Comparison of ENCODE assay signal across 14 cellular contexts in genomic region chr19:42143341-42144234, GRCh38. TPM values are rescaled to one million over a fixed set of nuclear protein-coding genes. Genes with fewer than 3 reads are reported as not detected.
DNase-seq lines count a peak whose midpoint lies in the region; ATAC-seq and TF ChIP-seq lines count a peak whose summit lies in the region.
"Had no signal": no experiment of that assay in that cellular context is flagged by ENCODE, and none has a peak within 500 bp of the region (broad histone marks: within the 10 kb centered on the region; RNA-seq: fewer than 3 reads in every experiment).

No MANE protein-coding gene starts in this region.

- intact Hi-C loops in MCF 10A (cut with micrococcal nuclease): no loop called here
- intact Hi-C loops in breast epithelium (cut with DNase I; ENCODE audit: low total_unique reads): no loop called here
- intact Hi-C loops in dorsolateral prefrontal cortex (cut with DNase I): no loop called here

- CTCF ChIA-PET in MCF 10A (lab: Yijun Ruan, JAX): no interaction called here

- peak; percentile 39 for DNase-seq in MCF 10A (ENCODE audit: unreplicated experiment)
- DNase-seq in breast epithelium (ENCODE audit: low spot score in 2 of 2): no peak
- DNase-seq in SK-N-DZ (ENCODE audit: low spot score): peak; percentile 73
- DNase-seq in fibroblast of the aortic adventitia (ENCODE audit: low read depth): peak; percentile 45
- no peak for DNase-seq in dorsolateral prefrontal cortex
- DNase-seq: amniotic stem cell, left cardiac atrium, NCI-H2029 treated with DMSO at 0.1 percent for 48 hours, Right ventricle myocardium superior, testis had no signal

- POLR2A ChIA-PET in MCF 10A (lab: Yijun Ruan, JAX): no interaction called here

- no peak for TF ChIP-seq POLR2A in breast epithelium (IDR thresholded peaks at IDR 0.05)

- no peak overlapping the region for H3K27ac Mint-ChIP-seq in MCF 10A (ENCODE audit: low read depth, unreplicated experiment)

- peaks cover 38% of the 10 kb centered on the region for H3K27me3 Mint-ChIP-seq in MCF 10A (ENCODE audit: insufficient read depth, unreplicated experiment)

- no peak for ATAC-seq in GM21381 (IDR thresholded peaks at IDR 0.05; ENCODE audit: unreplicated experiment)
- no peak for ATAC-seq in GM18502 (IDR thresholded peaks at IDR 0.05; ENCODE audit: poor library complexity, unreplicated experiment)
- no peak for ATAC-seq in HG03460 (IDR thresholded peaks at IDR 0.05; ENCODE audit: unreplicated experiment)
- ATAC-seq: left cardiac atrium had no signal

- BruUV-seq in MCF 10A (replicated peaks; lab: Mats Ljungman, UMichigan): no TSS peak

- H3K4me3 Mint-ChIP-seq in MCF 10A (ENCODE audit: unreplicated experiment): no peak overlapping the region

- H3K9me3 ChIP-seq in breast epithelium: no peaks in the 10 kb centered on the region
- H3K9me3 ChIP-seq: testis had no signal

- no peaks in the 10 kb centered on the region for H3K4me1 Mint-ChIP-seq in MCF 10A (ENCODE audit: insufficient read depth, unreplicated experiment)

- no peaks in the 10 kb centered on the region for H3K36me3 ChIP-seq in breast epithelium

- H3K36me3 Mint-ChIP-seq in MCF 10A (ENCODE audit: insufficient read depth, unreplicated experiment): no peaks in the 10 kb centered on the region

- H3K4me3 ChIP-seq in breast epithelium (no peak overlapping the region), fibroblast of the aortic adventitia (ENCODE audit: low read depth, low read length) (no peak overlapping the region), dorsolateral prefrontal cortex (no peak overlapping the region)
- H3K4me3 ChIP-seq: testis had no signal

- no peaks in the 10 kb centered on the region for H3K9me3 Mint-ChIP-seq in MCF 10A (ENCODE audit: unreplicated experiment)

- TF ChIP-seq CTCF in MCF 10A (IDR thresholded peaks at IDR 0.05; ENCODE audit: unreplicated experiment): no peak
- TF ChIP-seq CTCF in breast epithelium (IDR thresholded peaks at IDR 0.05): no peak
- TF ChIP-seq CTCF in fibroblast of the aortic adventitia (IDR thresholded peaks at IDR 0.05; ENCODE audit: insufficient read depth, low read length): no peak
- TF ChIP-seq CTCF in dorsolateral prefrontal cortex (IDR thresholded peaks at IDR 0.05 in 54 of 56, conservative IDR thresholded peaks at IDR 0.05 in 2 of 56; ENCODE audit: low read depth in 1 of 56, partially characterized antibody in 56 of 56): no peak

- no peaks in the 10 kb centered on the region for H3K27me3 ChIP-seq in breast epithelium
- no peaks in the 10 kb centered on the region for H3K27me3 ChIP-seq in dorsolateral prefrontal cortex
- H3K27me3 ChIP-seq: testis had no signal

- no peak overlapping the region for H3K27ac ChIP-seq in breast epithelium
- no peak overlapping the region for H3K27ac ChIP-seq in dorsolateral prefrontal cortex
- H3K27ac ChIP-seq: parathyroid adenoma, testis had no signal

- H3K4me1 ChIP-seq in breast epithelium: no peaks in the 10 kb centered on the region
- H3K4me1 ChIP-seq: parathyroid adenoma, testis had no signal

RNA-seq across cellular contexts. Expression of gene POU2F2, which starts 11.3 kb away (rescaled TPM):
- total RNA-seq in MCF 10A (2022) (0.49 and 0.70 TPM in 2 replicates), breast epithelium (1 to 10 TPM; 1.2 to 2.9 (median 1.6) TPM), fibroblast of the aortic adventitia (ENCODE audit: low replicate concordance) (0.08 and 0.18 TPM in 2 replicates), dorsolateral prefrontal cortex (10 to 100 TPM in 65 of 120 experiments, 1 to 10 TPM in 55; 4.7 to 20.8 (median 10.2) TPM)
- 7.5 and 9.4 TPM in 2 replicates for polyA plus RNA-seq in SK-N-DZ (2014; cell fraction: cytosol; rRNA removed)
- polyA plus RNA-seq in SK-N-DZ (2014; cell fraction: nucleus; rRNA removed): 11.8 and 35.8 TPM in 2 replicates

Comparison
In these comparisons a context has a peak if more than half of its experiments do, and no peak if none do; other contexts are left out.
1. DNase-seq: peak in MCF 10A (single experiment), SK-N-DZ (single experiment) and fibroblast of the aortic adventitia (single experiment); none in breast epithelium (0 of 2) and dorsolateral prefrontal cortex (0 of 10).